Comparison of ENCODE assay signal across 8 cellular contexts in genomic region chr11:117985953-117986887, GRCh38. TPM values are rescaled to one million over a fixed set of nuclear protein-coding genes. Genes with fewer than 3 reads are reported as not detected.
DNase-seq lines count a peak whose midpoint lies in the region; ATAC-seq, FAIRE-seq and TF ChIP-seq lines count a peak whose summit lies in the region.

IL10RA (plus strand) TSS chr11:117986394; CDS start chr11:117986468, 74 bp downstream.

- POLR2A ChIA-PET in CD8-positive, alpha-beta memory T cell (lab: Charles Lee): interaction anchor here (0.6 to 6.5 kb wide), 13 partner anchors 8 to 352 kb away, joined by 3 to 114 read pairs (median 9); no protein-coding TSS in a partner anchor

- H3K36me3 Mint-ChIP-seq in CD8-positive, alpha-beta memory T cell: peaks cover 34 to 62% (median 38%) of the 10 kb centered on the region in 3 donors

- CTCF ChIA-PET in CD8-positive, alpha-beta memory T cell (lab: Charles Lee): interaction anchor here (0.7 to 20.0 kb wide), 17 partner anchors 10 to 178 kb away, joined by 3 to 296 read pairs (median 4); no protein-coding TSS in a partner anchor

- H3K36me3 ChIP-seq in CD8-positive, alpha-beta memory T cell (ENCODE audit: insufficient read depth, low read length): peaks cover 38% of the 10 kb centered on the region
- no peaks in the 10 kb centered on the region for H3K36me3 ChIP-seq in pancreas
- H3K36me3 ChIP-seq in tibial artery: no peaks in the 10 kb centered on the region

- H3K27ac Mint-ChIP-seq in CD8-positive, alpha-beta memory T cell: peak within 1 kb of the TSS; percentile 85 to 99 (median 92)

- no peaks in the 10 kb centered on the region for H3K27me3 ChIP-seq in CD8-positive, alpha-beta memory T cell (ENCODE audit: insufficient read depth, low read length, poor library complexity, severe bottlenecking)
- H3K27me3 ChIP-seq in pancreas: no peaks in the 10 kb centered on the region
- peaks cover 0 to 3% of the 10 kb centered on the region in 2 donors for H3K27me3 ChIP-seq in tibial artery

- H3K4me3 Mint-ChIP-seq in CD8-positive, alpha-beta memory T cell: peak within 1 kb of the TSS; percentile 90 to 97 (median 93)

- H3K27ac ChIP-seq in CD8-positive, alpha-beta memory T cell (ENCODE audit: low read depth, low read length): peak within 1 kb of the TSS; percentile 98
- peak within 1 kb of the TSS in 3 of 4 donors; percentile 24 to 67 (median 62) for H3K27ac ChIP-seq in pancreas
- H3K27ac ChIP-seq in tibial artery: peak within 1 kb of the TSS; percentile 46 to 72

- peaks cover 53 to 71% (median 63%) of the 10 kb centered on the region in 3 donors for H3K4me1 Mint-ChIP-seq in CD8-positive, alpha-beta memory T cell

- no peak for TF ChIP-seq CTCF in pancreas (IDR thresholded peaks at IDR 0.05)
- TF ChIP-seq CTCF in tibial artery (IDR thresholded peaks at IDR 0.05): no peak

- H3K4me1 ChIP-seq in CD8-positive, alpha-beta memory T cell (ENCODE audit: insufficient read depth, low read length): peaks cover 63% of the 10 kb centered on the region
- no peaks in the 10 kb centered on the region for H3K4me1 ChIP-seq in pancreas
- H3K4me1 ChIP-seq in tibial artery: peaks cover 0 to 43% (median 12%) of the 10 kb centered on the region in 4 donors

- H3K9me3 ChIP-seq in CD8-positive, alpha-beta memory T cell (ENCODE audit: low read length): no peaks in the 10 kb centered on the region
- no peaks in the 10 kb centered on the region for H3K9me3 ChIP-seq in pancreas
- no peaks in the 10 kb centered on the region for H3K9me3 ChIP-seq in tibial artery

- peak within 1 kb of the TSS; percentile 100 for H3K4me3 ChIP-seq in CD8-positive, alpha-beta memory T cell (ENCODE audit: low read length)
- H3K4me3 ChIP-seq in pancreas: peak within 1 kb of the TSS; percentile 29 to 58 (median 40)
- peak within 1 kb of the TSS; percentile 49 to 53 for H3K4me3 ChIP-seq in tibial artery

- no peak for FAIRE-seq in pancreas (lab: Jason Lieb, UNC)

- intact Hi-C loops in Right ventricle myocardium superior (cut with DNase I) (loop anchor here (5.0 kb wide), 1 partner anchor 161 kb away; no protein-coding TSS in a partner anchor), pancreas (cut with DNase I) (no loop called here), tibial artery (cut with DNase I; ENCODE audit: low total_unique reads) (no loop called here)

- ATAC-seq in HG03457 (IDR thresholded peaks at IDR 0.05; ENCODE audit: unreplicated experiment) (peak; percentile 75), Right ventricle myocardium superior (ENCODE audit: poor library complexity) (peak; percentile 97), pancreas (peak; percentile 98 to 99 (median 98))

- peak; percentile 78 to 88 (median 82) for DNase-seq in CD8-positive, alpha-beta memory T cell
- DNase-seq in GM19238 (ENCODE audit: insufficient read length, low spot score) (peak; percentile 91), RKO (ENCODE audit: low spot score) (peak; percentile 87), Right ventricle myocardium superior (peak; percentile 93), pancreas (peak; percentile 70 to 91 (median 80)), tibial artery (peak; percentile 74 to 87)
- peak; percentile 73 for DNase-seq in activated gamma-delta T cell treated with anti-CD3 and anti-CD28 coated beads, Interleukin-2, amount 50 U/mL, for 16 hours (ENCODE audit: low read depth)

- 4 to 5% methylated on average over 67 to 71 of the region's 71 CpGs for WGBS in pancreas, 2 donors

- H3K27me3 Mint-ChIP-seq in CD8-positive, alpha-beta memory T cell: no peaks in the 10 kb centered on the region

- H3K9me3 Mint-ChIP-seq in CD8-positive, alpha-beta memory T cell: no peaks in the 10 kb centered on the region

RNA-seq across cellular contexts. Expression of gene IL10RA, which starts in this region (rescaled TPM):
- 100 to 1,000 TPM; 120 to 122 TPM for total RNA-seq in CD8-positive, alpha-beta memory T cell
- polyA plus RNA-seq in CD8-positive, alpha-beta memory T cell: 659 TPM
- total RNA-seq in Right ventricle myocardium superior: 6.2 TPM
- total RNA-seq in pancreas: 10 to 100 TPM in 1 of 6 donors, 1 to 10 TPM in 3, under 1 TPM in 2; 0.60 to 15.5 (median 4.0) TPM
- 1 to 10 TPM; 1.8 to 2.4 TPM for polyA plus RNA-seq in pancreas

Comparison
In these comparisons a context has a peak if more than half of its experiments do, and no peak if none do; other contexts are left out.
1. Peak in every context shown above with its lines: DNase-seq, ATAC-seq, H3K4me3 ChIP-seq and H3K27ac ChIP-seq.
2. RNA of gene IL10RA (total RNA-seq): 120 to 122 TPM in CD8-positive, alpha-beta memory T cell; 6.2 TPM in Right ventricle myocardium superior (single experiment) and 0.60 to 15.5 TPM in pancreas; every median in the first group is over 4 times any median in the second.
3. RNA of gene IL10RA (polyA plus RNA-seq): 659 TPM in CD8-positive, alpha-beta memory T cell (single experiment); 1.8 to 2.4 TPM in pancreas; every median in the first group is over 100 times any median in the second.
4. H3K4me3 ChIP-seq: peak in every context shown above with its lines; median percentile 100 in CD8-positive, alpha-beta memory T cell; 51 in tibial artery; 40 in pancreas.